In the genomic region with DNA sequence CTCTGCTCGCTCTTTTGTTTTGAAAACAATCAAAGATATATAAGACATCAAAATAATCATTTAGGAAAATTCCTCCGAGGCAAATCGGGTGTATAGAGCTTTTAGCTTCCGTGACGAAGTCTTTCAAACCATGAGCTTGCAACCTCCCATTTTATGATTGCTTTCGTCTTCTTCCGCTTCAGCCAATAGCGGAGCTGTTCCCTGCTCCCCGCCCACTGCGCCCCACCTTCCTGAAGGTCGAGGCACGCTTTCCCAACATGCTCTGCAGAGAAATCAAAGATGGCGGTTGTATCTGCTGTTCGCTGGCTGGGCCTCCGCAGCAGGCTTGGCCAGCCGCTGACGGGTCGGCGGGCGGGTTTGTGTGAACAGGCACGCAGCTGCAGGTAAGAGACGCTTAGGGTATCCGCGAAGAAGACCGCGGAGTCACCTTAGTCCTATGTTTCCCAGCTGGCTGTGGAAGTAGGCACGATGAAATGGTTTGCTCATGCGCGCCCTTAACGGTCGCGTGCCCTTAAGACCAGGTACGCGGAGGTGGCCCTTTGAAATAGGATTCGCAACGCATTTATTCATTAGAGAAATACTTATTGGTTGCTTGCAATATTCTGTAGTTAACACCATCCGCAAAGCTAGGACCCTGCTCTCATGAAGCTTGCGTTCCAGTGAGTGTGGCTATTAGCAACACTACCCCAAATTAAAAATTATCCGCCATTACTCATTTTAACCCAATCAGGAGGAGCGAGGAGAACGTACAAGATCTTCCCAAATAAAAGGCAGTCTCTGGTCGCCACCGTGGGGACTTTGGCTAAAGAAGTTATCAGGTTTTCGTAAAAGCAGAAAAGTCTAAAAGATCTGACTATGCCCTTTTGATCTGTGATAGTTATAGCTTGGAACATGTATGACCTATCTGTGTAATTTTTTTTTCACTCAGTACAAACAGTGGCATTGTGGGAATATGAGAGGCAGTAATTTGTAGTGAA, we compare ENCODE assay signal across 1 cellular context.
TF ChIP-seq lines count a peak whose summit lies in the region.

A gene (plus strand): TSS at position 267 of the 977 bp plus-strand sequence. CDS start 13 bp downstream, at position 280.

TF ChIP-seq in GM12878, 131 proteins besides CTCF, POLR2A, EP300 and RAD21 (continued from another document and continues in another):
- TF ChIP-seq JUNB (IDR thresholded peaks at IDR 0.05) (no peak), BCL11A (IDR thresholded peaks at IDR 0.05; ENCODE audit: low read depth, low read length) (no peak), SUZ12 (IDR thresholded peaks at IDR 0.05; ENCODE audit: unreplicated experiment) (no peak), NR2C1 (IDR thresholded peaks at IDR 0.05) (peak; percentile 84), HDAC2 (IDR thresholded peaks at IDR 0.05) (no peak), ZZZ3 (IDR thresholded peaks at IDR 0.05; ENCODE audit: control insufficient read depth, insufficient read length, low read depth) (no peak), CBX3 (IDR thresholded peaks at IDR 0.05; ENCODE audit: borderline replicate concordance, low read depth) (no peak), MTA3 (IDR thresholded peaks at IDR 0.05; ENCODE audit: borderline replicate concordance, low read length) (no peak), TCF12 (IDR thresholded peaks at IDR 0.05; ENCODE audit: low read depth, low read length) (peak; percentile 65; the same call in 1 of the 2 replicates), SP1 (IDR thresholded peaks at IDR 0.05; ENCODE audit: low read depth, low read length) (peak; percentile 85), SREBF1 (IDR thresholded peaks at IDR 0.05; ENCODE audit: low read length) (peak; percentile 99), RFX5 (IDR thresholded peaks at IDR 0.05; ENCODE audit: low read depth, low read length) (no peak), ZNF274 (IDR thresholded peaks at IDR 0.05; ENCODE audit: insufficient read depth, insufficient read length) (no peak), RUNX3 (IDR thresholded peaks at IDR 0.05; ENCODE audit: low read length) (no peak), TAF1 (IDR thresholded peaks at IDR 0.05; ENCODE audit: borderline replicate concordance, low read depth, low read length) (peak; percentile 98), IRF4 (IDR thresholded peaks at IDR 0.05; ENCODE audit: low read depth, low read length) (no peak), ZNF384 (IDR thresholded peaks at IDR 0.05; ENCODE audit: borderline replicate concordance, low read depth, low read length) (no peak), PAX8 (IDR thresholded peaks at IDR 0.05) (no peak), JUND (IDR thresholded peaks at IDR 0.05; ENCODE audit: low read depth, low read length) (peak; percentile 98), NFYA (IDR thresholded peaks at IDR 0.05; ENCODE audit: borderline replicate concordance, low read depth, low read length) (no peak), LARP7 (IDR thresholded peaks at IDR 0.05) (peak; percentile 77; the same call in 1 of the 2 replicates), PML (IDR thresholded peaks at IDR 0.05; ENCODE audit: low read length) (peak; percentile 99), MEF2B (IDR thresholded peaks at IDR 0.05; ENCODE audit: partially characterized antibody, poor library complexity, severe bottlenecking) (peak; percentile 43), YY1 (IDR thresholded peaks at IDR 0.05; ENCODE audit: low read depth, low read length) (peak; percentile 98), RBBP5 (conservative IDR thresholded peaks at IDR 0.05) (no peak; the same call in 1 of the 2 replicates), TBL1XR1 (IDR thresholded peaks at IDR 0.05; ENCODE audit: low read depth, low read length) (0 out of 2 replicates have a peak, but pooled peaks have one; percentile 9), GATAD2B (conservative IDR thresholded peaks at IDR 0.05; ENCODE audit: low read depth) (no peak), EZH2 (IDR thresholded peaks at IDR 0.05; ENCODE audit: borderline replicate concordance, control insufficient read depth, low read depth, low read length) (no peak), YBX1 (IDR thresholded peaks at IDR 0.05) (no peak), SMARCA5 (IDR thresholded peaks at IDR 0.05) (no peak), TARDBP (IDR thresholded peaks at IDR 0.05; ENCODE audit: borderline replicate concordance) (peak; percentile 61; the same call in 1 of the 2 replicates), RAD51 (IDR thresholded peaks at IDR 0.05) (no peak), NFIC (IDR thresholded peaks at IDR 0.05; ENCODE audit: low read depth, low read length) (peak; percentile 67), FOS (IDR thresholded peaks at IDR 0.05; ENCODE audit: borderline replicate concordance, extremely low read depth, insufficient read length) (no peak), ZSCAN29 (IDR thresholded peaks at IDR 0.05) (no peak)
- TF ChIP-seq, protein P1, sequence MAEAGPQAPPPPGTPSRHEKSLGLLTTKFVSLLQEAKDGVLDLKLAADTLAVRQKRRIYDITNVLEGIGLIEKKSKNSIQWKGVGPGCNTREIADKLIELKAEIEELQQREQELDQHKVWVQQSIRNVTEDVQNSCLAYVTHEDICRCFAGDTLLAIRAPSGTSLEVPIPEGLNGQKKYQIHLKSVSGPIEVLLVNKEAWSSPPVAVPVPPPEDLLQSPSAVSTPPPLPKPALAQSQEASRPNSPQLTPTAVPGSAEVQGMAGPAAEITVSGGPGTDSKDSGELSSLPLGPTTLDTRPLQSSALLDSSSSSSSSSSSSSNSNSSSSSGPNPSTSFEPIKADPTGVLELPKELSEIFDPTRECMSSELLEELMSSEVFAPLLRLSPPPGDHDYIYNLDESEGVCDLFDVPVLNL (IDR thresholded peaks at IDR 0.05; ENCODE audit: low read depth, low read length) = no peak
- TF ChIP-seq, protein P2, sequence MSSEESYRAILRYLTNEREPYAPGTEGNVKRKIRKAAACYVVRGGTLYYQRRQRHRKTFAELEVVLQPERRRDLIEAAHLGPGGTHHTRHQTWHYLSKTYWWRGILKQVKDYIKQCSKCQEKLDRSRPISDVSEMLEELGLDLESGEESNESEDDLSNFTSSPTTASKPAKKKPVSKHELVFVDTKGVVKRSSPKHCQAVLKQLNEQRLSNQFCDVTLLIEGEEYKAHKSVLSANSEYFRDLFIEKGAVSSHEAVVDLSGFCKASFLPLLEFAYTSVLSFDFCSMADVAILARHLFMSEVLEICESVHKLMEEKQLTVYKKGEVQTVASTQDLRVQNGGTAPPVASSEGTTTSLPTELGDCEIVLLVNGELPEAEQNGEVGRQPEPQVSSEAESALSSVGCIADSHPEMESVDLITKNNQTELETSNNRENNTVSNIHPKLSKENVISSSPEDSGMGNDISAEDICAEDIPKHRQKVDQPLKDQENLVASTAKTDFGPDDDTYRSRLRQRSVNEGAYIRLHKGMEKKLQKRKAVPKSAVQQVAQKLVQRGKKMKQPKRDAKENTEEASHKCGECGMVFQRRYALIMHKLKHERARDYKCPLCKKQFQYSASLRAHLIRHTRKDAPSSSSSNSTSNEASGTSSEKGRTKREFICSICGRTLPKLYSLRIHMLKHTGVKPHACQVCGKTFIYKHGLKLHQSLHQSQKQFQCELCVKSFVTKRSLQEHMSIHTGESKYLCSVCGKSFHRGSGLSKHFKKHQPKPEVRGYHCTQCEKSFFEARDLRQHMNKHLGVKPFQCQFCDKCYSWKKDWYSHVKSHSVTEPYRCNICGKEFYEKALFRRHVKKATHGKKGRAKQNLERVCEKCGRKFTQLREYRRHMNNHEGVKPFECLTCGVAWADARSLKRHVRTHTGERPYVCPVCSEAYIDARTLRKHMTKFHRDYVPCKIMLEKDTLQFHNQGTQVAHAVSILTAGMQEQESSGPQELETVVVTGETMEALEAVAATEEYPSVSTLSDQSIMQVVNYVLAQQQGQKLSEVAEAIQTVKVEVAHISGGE (CRISPR knock-in tag; IDR thresholded peaks at IDR 0.05) = no peak
- TF ChIP-seq, protein P3, sequence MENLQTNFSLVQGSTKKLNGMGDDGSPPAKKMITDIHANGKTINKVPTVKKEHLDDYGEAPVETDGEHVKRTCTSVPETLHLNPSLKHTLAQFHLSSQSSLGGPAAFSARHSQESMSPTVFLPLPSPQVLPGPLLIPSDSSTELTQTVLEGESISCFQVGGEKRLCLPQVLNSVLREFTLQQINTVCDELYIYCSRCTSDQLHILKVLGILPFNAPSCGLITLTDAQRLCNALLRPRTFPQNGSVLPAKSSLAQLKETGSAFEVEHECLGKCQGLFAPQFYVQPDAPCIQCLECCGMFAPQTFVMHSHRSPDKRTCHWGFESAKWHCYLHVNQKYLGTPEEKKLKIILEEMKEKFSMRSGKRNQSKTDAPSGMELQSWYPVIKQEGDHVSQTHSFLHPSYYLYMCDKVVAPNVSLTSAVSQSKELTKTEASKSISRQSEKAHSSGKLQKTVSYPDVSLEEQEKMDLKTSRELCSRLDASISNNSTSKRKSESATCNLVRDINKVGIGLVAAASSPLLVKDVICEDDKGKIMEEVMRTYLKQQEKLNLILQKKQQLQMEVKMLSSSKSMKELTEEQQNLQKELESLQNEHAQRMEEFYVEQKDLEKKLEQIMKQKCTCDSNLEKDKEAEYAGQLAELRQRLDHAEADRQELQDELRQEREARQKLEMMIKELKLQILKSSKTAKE (IDR thresholded peaks at IDR 0.05; ENCODE audit: low read depth, poor library complexity, severe bottlenecking) = peak; percentile 99
- TF ChIP-seq, protein P4, sequence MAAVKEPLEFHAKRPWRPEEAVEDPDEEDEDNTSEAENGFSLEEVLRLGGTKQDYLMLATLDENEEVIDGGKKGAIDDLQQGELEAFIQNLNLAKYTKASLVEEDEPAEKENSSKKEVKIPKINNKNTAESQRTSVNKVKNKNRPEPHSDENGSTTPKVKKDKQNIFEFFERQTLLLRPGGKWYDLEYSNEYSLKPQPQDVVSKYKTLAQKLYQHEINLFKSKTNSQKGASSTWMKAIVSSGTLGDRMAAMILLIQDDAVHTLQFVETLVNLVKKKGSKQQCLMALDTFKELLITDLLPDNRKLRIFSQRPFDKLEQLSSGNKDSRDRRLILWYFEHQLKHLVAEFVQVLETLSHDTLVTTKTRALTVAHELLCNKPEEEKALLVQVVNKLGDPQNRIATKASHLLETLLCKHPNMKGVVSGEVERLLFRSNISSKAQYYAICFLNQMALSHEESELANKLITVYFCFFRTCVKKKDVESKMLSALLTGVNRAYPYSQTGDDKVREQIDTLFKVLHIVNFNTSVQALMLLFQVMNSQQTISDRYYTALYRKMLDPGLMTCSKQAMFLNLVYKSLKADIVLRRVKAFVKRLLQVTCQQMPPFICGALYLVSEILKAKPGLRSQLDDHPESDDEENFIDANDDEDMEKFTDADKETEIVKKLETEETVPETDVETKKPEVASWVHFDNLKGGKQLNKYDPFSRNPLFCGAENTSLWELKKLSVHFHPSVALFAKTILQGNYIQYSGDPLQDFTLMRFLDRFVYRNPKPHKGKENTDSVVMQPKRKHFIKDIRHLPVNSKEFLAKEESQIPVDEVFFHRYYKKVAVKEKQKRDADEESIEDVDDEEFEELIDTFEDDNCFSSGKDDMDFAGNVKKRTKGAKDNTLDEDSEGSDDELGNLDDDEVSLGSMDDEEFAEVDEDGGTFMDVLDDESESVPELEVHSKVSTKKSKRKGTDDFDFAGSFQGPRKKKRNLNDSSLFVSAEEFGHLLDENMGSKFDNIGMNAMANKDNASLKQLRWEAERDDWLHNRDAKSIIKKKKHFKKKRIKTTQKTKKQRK (IDR thresholded peaks at IDR 0.05; ENCODE audit: low read depth, low read length) = no peak
- TF ChIP-seq, protein P5, sequence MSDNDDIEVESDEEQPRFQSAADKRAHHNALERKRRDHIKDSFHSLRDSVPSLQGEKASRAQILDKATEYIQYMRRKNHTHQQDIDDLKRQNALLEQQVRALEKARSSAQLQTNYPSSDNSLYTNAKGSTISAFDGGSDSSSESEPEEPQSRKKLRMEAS (IDR thresholded peaks at IDR 0.05; ENCODE audit: low read depth, low read length) = peak; percentile 76
- TF ChIP-seq, protein P6, sequence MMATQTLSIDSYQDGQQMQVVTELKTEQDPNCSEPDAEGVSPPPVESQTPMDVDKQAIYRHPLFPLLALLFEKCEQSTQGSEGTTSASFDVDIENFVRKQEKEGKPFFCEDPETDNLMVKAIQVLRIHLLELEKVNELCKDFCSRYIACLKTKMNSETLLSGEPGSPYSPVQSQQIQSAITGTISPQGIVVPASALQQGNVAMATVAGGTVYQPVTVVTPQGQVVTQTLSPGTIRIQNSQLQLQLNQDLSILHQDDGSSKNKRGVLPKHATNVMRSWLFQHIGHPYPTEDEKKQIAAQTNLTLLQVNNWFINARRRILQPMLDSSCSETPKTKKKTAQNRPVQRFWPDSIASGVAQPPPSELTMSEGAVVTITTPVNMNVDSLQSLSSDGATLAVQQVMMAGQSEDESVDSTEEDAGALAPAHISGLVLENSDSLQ (IDR thresholded peaks at IDR 0.05) = peak; percentile 46
- TF ChIP-seq, protein P7, sequence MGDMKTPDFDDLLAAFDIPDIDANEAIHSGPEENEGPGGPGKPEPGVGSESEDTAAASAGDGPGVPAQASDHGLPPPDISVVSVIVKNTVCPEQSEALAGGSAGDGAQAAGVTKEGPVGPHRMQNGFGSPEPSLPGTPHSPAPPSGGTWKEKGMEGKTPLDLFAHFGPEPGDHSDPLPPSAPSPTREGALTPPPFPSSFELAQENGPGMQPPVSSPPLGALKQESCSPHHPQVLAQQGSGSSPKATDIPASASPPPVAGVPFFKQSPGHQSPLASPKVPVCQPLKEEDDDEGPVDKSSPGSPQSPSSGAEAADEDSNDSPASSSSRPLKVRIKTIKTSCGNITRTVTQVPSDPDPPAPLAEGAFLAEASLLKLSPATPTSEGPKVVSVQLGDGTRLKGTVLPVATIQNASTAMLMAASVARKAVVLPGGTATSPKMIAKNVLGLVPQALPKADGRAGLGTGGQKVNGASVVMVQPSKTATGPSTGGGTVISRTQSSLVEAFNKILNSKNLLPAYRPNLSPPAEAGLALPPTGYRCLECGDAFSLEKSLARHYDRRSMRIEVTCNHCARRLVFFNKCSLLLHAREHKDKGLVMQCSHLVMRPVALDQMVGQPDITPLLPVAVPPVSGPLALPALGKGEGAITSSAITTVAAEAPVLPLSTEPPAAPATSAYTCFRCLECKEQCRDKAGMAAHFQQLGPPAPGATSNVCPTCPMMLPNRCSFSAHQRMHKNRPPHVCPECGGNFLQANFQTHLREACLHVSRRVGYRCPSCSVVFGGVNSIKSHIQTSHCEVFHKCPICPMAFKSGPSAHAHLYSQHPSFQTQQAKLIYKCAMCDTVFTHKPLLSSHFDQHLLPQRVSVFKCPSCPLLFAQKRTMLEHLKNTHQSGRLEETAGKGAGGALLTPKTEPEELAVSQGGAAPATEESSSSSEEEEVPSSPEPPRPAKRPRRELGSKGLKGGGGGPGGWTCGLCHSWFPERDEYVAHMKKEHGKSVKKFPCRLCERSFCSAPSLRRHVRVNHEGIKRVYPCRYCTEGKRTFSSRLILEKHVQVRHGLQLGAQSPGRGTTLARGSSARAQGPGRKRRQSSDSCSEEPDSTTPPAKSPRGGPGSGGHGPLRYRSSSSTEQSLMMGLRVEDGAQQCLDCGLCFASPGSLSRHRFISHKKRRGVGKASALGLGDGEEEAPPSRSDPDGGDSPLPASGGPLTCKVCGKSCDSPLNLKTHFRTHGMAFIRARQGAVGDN (IDR thresholded peaks at IDR 0.05) = peak; percentile 73
- TF ChIP-seq, protein P8, sequence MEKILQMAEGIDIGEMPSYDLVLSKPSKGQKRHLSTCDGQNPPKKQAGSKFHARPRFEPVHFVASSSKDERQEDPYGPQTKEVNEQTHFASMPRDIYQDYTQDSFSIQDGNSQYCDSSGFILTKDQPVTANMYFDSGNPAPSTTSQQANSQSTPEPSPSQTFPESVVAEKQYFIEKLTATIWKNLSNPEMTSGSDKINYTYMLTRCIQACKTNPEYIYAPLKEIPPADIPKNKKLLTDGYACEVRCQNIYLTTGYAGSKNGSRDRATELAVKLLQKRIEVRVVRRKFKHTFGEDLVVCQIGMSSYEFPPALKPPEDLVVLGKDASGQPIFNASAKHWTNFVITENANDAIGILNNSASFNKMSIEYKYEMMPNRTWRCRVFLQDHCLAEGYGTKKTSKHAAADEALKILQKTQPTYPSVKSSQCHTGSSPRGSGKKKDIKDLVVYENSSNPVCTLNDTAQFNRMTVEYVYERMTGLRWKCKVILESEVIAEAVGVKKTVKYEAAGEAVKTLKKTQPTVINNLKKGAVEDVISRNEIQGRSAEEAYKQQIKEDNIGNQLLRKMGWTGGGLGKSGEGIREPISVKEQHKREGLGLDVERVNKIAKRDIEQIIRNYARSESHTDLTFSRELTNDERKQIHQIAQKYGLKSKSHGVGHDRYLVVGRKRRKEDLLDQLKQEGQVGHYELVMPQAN (conservative IDR thresholded peaks at IDR 0.05) = peak; percentile 91
